In the genomic region with DNA sequence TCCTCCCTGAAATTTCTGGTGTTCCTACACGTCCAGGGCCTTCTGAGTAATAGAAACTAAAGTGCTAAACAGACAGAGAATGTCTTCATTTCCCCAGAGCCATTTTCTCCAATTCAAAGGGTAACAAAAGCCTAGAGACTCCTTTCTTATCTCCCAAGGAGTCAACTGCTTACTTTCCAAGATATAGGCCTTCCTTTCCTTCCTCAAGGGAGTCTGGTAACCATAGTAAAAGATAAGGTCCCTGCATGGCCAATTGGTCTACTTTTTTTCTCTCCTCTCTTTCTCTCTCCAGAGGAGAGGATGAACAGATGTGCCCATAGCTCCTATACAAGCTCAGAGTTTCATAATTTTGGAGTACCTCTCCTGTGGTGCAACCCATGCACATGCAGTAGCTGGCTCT, we compare ENCODE assay signal across 34 cellular contexts.
"Had no signal": no experiment of that assay in that cellular context is flagged by ENCODE, and none has a peak within 500 bp of the region (broad histone marks: within the 10 kb centered on the region; RNA-seq: fewer than 3 reads in every experiment).

No MANE protein-coding gene starts in this region.

- H3K27ac ChIP-seq: adrenal gland, body of pancreas, breast epithelium, KMS-11, Peyer's patch, SJSA1 had no signal

- H3K4me1 ChIP-seq: adrenal gland, body of pancreas, breast epithelium, Peyer's patch, SJSA1 had no signal

- FAIRE-seq: astrocyte had no signal

- H3K4me2 ChIP-seq: KMS-11, SK-N-SH had no signal

- DNase-seq: activated CD4-positive, alpha-beta T cell treated with anti-CD3 and anti-CD28 coated beads for 36 hours; activated CD4-positive, alpha-beta T cell treated with anti-CD3 and anti-CD28 coated beads, Interleukin-2, amount 10 ng/mL, durations not matched to agents 7 days and 5 days; activated CD4-positive, alpha-beta T cell treated with anti-CD3 and anti-CD28 coated beads, Interleukin-2, amount 50 U/mL, for 48 hours; activated CD8-positive, alpha-beta T cell treated with anti-CD3 and anti-CD28 coated beads, Interleukin-2, amount 10 ng/mL, durations not matched to agents 7 days and 5 days; activated gamma-delta T cell treated with Interleukin-2 at 50 U/mL for 16 hours; activated naive CD4-positive, alpha-beta T cell treated with anti-CD3 and anti-CD28 coated beads for 36 hours; activated T-cell treated with anti-CD3 and anti-CD28 coated beads for 4 hours; activated T-cell treated with anti-CD3 and anti-CD28 coated beads, Interleukin-2, amount 50 U/mL, for 4 hours; adrenal gland; body of pancreas; NCI-H1092 treated with DMSO at 0.1 percent for 48 hours; NCI-H1417; NCI-H146; NCI-H187; NCI-H2081; NCI-H2171 treated with DMSO at 0.1 percent for 48 hours; NCI-H2227 treated with DMSO at 0.1 percent for 48 hours; NCI-H446 treated with DMSO at 0.1 percent for 48 hours; NCI-H524; NCI-H69; PC-3; Peyer's patch; RPMI8226; SHP77 treated with DMSO at 0.1 percent for 48 hours; SK-N-SH had no signal

- H3K9me3 ChIP-seq: adrenal gland, body of pancreas, breast epithelium, Peyer's patch, SJSA1, SK-N-SH had no signal

- H3K27ac Mint-ChIP-seq: activated CD4-positive, alpha-beta T cell treated with anti-CD3 and anti-CD28 coated beads for 36 hours; activated CD4-positive, alpha-beta T cell treated with anti-CD3 and anti-CD28 coated beads, Interleukin-2, amount 10 ng/mL, durations not matched to agents 7 days and 5 days; activated CD8-positive, alpha-beta T cell treated with anti-CD3 and anti-CD28 coated beads, Interleukin-2, amount 10 ng/mL, durations not matched to agents 7 days and 5 days; activated naive CD4-positive, alpha-beta T cell treated with anti-CD3 and anti-CD28 coated beads for 36 hours; activated naive CD4-positive, alpha-beta T cell treated with anti-CD3 and anti-CD28 coated beads, Interleukin-2, amount 50 U/mL, for 72 hours; activated T-helper 1 cell treated with anti-CD3 and anti-CD28 coated beads, Interleukin-12 subunit alpha, Interleukin-12 subunit beta, Interleukin-2, Interleukin-4 antibody, amounts not matched to agents 30 ng/mL and 10 ng/mL and 1 ng/mL, durations not matched to agents 14 hours and 24 hours and 36 hours; T-helper 1 cell treated with Interleukin-12 subunit alpha and Interleukin-12 subunit beta and Interleukin-4 antibody, amounts not matched to agents 30 μg/mL and 1 μg/mL, for 36 hours; T-helper 2 cell treated with Interferon-gamma antibody and Interleukin-4, amounts not matched to agents 5 μg/mL and 100 μg/mL, for 36 hours had no signal

- H3K4me3 Mint-ChIP-seq: activated CD4-positive, alpha-beta T cell treated with anti-CD3 and anti-CD28 coated beads for 36 hours; activated CD4-positive, alpha-beta T cell treated with anti-CD3 and anti-CD28 coated beads, Interleukin-2, amount 10 ng/mL, durations not matched to agents 7 days and 5 days; activated CD8-positive, alpha-beta T cell treated with anti-CD3 and anti-CD28 coated beads, Interleukin-2, amount 10 ng/mL, durations not matched to agents 7 days and 5 days; activated naive CD4-positive, alpha-beta T cell treated with anti-CD3 and anti-CD28 coated beads for 36 hours; activated T-cell treated with anti-CD3 and anti-CD28 coated beads, Interleukin-2, amount 50 U/mL, for 4 hours; activated T-helper 1 cell treated with anti-CD3 and anti-CD28 coated beads, Interleukin-12 subunit alpha, Interleukin-12 subunit beta, Interleukin-2, Interleukin-4 antibody, amounts not matched to agents 30 ng/mL and 10 ng/mL and 1 ng/mL, durations not matched to agents 14 hours and 24 hours and 36 hours; T-helper 1 cell treated with Interleukin-12 subunit alpha and Interleukin-12 subunit beta and Interleukin-4 antibody, amounts not matched to agents 30 μg/mL and 1 μg/mL, for 36 hours; T-helper 2 cell treated with Interferon-gamma antibody and Interleukin-4, amounts not matched to agents 5 μg/mL and 100 μg/mL, for 36 hours had no signal

- H3K4me3 ChIP-seq: adrenal gland, body of pancreas, breast epithelium, Peyer's patch, SJSA1 had no signal

- ATAC-seq: activated CD4-positive, alpha-beta T cell treated with anti-CD3 and anti-CD28 coated beads for 36 hours; activated CD4-positive, CD25-positive, alpha-beta regulatory T cell treated with anti-CD3 and anti-CD28 coated beads, Interleukin-2, amount 50 U/mL, for 24 hours; activated CD8-positive, alpha-beta T cell treated with anti-CD3 and anti-CD28 coated beads, Interleukin-2, amount 10 ng/mL, durations not matched to agents 7 days and 5 days; activated naive CD4-positive, alpha-beta T cell treated with anti-CD3 and anti-CD28 coated beads, Interleukin-2, amount 50 U/mL, for 72 hours; activated T-cell treated with anti-CD3 and anti-CD28 coated beads, Interleukin-2, amount 50 U/mL, for 4 hours; body of pancreas; PC-3 had no signal

- H3K4me1 Mint-ChIP-seq: activated CD4-positive, alpha-beta T cell treated with anti-CD3 and anti-CD28 coated beads, Interleukin-2, amount 10 ng/mL, durations not matched to agents 7 days and 5 days had no signal

- H3K36me3 ChIP-seq: adrenal gland, breast epithelium, Peyer's patch, SJSA1 had no signal

- H3K9ac ChIP-seq: KMS-11, SK-N-SH had no signal

- H3K27me3 Mint-ChIP-seq: activated CD4-positive, alpha-beta T cell treated with anti-CD3 and anti-CD28 coated beads for 36 hours; activated CD4-positive, alpha-beta T cell treated with anti-CD3 and anti-CD28 coated beads, Interleukin-2, amount 10 ng/mL, durations not matched to agents 7 days and 5 days had no signal

- H3K27me3 ChIP-seq: adrenal gland, body of pancreas, breast epithelium, Peyer's patch, SJSA1 had no signal
